ENCODE assay signal across 8 cellular contexts in the genomic region with DNA sequence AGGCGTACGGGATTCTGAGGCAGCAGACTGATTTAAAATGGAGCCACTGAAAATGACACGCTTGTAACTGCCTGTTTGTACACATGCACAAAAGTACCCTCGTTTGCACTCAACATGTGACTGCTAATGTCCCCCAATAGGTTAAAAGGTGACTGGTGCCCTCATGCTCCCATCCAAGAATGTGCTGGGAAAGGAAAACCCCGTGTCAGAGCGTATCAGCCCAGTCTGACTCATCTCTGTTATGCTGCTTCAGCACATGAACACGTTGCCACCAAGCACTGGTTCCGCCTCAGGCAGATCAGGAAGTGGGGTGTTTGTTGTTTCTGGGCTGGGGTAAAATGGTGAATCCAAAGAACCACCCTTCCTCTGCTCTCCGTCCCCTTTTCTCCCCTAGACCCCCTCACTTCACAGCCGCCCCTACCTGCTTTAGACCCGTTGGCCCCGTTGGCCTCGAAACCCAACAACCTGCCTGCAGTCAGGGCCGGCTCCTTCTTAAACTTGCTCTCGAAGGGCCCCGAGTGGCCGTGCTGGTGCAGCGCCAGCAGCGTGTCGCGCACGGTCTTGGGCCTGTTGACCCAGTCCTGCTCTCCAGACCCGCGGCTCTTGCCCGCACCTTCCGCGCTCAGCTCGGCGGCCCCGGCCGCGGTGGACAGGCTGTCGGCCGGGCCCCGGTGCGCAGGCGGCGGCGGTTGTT.
A peak's percentile ranks its signal among the peaks of the same experiment; 100 is the strongest.
DNase-seq lines count a peak whose midpoint lies in the region; ATAC-seq and TF ChIP-seq lines count a peak whose summit lies in the region.

No MANE protein-coding gene starts in this region.

- no peaks in the 10 kb centered on the region for H3K27me3 Mint-ChIP-seq in central memory CD8-positive, alpha-beta T cell

- no peaks in the 10 kb centered on the region for H3K9me3 Mint-ChIP-seq in central memory CD8-positive, alpha-beta T cell

- ATAC-seq in HG02763 (IDR thresholded peaks at IDR 0.05; ENCODE audit: unreplicated experiment): peak; percentile 14
- ATAC-seq in activated CD4-positive, CD25-positive, alpha-beta regulatory T cell treated with anti-CD3 and anti-CD28 coated beads, Interleukin-2, amount 50 U/mL, for 24 hours: peak; percentile 42 to 46
- ATAC-seq in central memory CD8-positive, alpha-beta T cell (replicated peaks; ENCODE audit: extremely low read depth, poor library complexity, severe bottlenecking): peak; percentile 43

- peak overlapping the region; percentile 98 for H3K27ac Mint-ChIP-seq in central memory CD8-positive, alpha-beta T cell (ENCODE audit: low read depth)

- peaks cover 60% of the 10 kb centered on the region for H3K36me3 Mint-ChIP-seq in central memory CD8-positive, alpha-beta T cell (ENCODE audit: insufficient read depth)

- peak overlapping the region; percentile 93 for H3K4me3 Mint-ChIP-seq in central memory CD8-positive, alpha-beta T cell

- TF ChIP-seq CTCF in GM12865 (IDR thresholded peaks at IDR 0.05; ENCODE audit: insufficient read depth, low read depth, low read length, missing control alignments): no peak

- peaks cover 73% of the 10 kb centered on the region for H3K4me1 Mint-ChIP-seq in central memory CD8-positive, alpha-beta T cell

- H3K4me3 ChIP-seq in GM12865 (ENCODE audit: low read depth, low read length): peak overlapping the region; percentile 88

- DNase-seq in GM12865 (ENCODE audit: low read depth) (peak; percentile 93), NCI-H226 (peak; percentile 85), kidney glomerular epithelial cell (lab: John Stamatoyannopoulos, UW) (peak; percentile 92), DMS153 (lab: John Stamatoyannopoulos, UW) (no peak)
- DNase-seq in central memory CD8-positive, alpha-beta T cell (ENCODE audit: low spot score in 2 of 2): peak; percentile 60 to 70
- peak; percentile 40 to 57 for DNase-seq in stimulated activated CD4-positive, alpha-beta T cell treated with anti-CD3 and anti-CD28 coated beads, Interleukin-1b, Interleukin-23, amount 100 ng/mL, for 1 hour (ENCODE audit: low read depth in 2 of 2)
